Comparison of ENCODE assay signal across 21 cellular contexts in genomic region chr10:95350830-95351228, GRCh38.
DNase-seq lines count a peak whose midpoint lies in the region; ATAC-seq, FAIRE-seq and TF ChIP-seq lines count a peak whose summit lies in the region.
"Had no signal": no experiment of that assay in that cellular context is flagged by ENCODE, and none has a peak within 500 bp of the region (broad histone marks: within the 10 kb centered on the region; RNA-seq: fewer than 3 reads in every experiment).

No MANE protein-coding gene starts in this region.

- H3K27me3 ChIP-seq in spleen (replicated peaks in 1 of 7) = no peaks in the 10 kb centered on the region
- H3K27me3 ChIP-seq: brain microvascular endothelial cell had no signal

- peaks cover 12% of the 10 kb centered on the region for H3K27me3 Mint-ChIP-seq in osteocyte (ENCODE audit: unreplicated experiment)
- no peaks in the 10 kb centered on the region for H3K27me3 Mint-ChIP-seq in activated T-cell treated with anti-CD3 and anti-CD28 coated beads, Interleukin-2, amount 50 U/mL, for 4 hours (ENCODE audit: low read depth)
- H3K27me3 Mint-ChIP-seq: activated naive CD4-positive, alpha-beta T cell treated with anti-CD3 and anti-CD28 coated beads, Interleukin-2, amount 50 U/mL, for 24 hours had no signal

- H3K9me3 ChIP-seq in kidney (ENCODE audit: control insufficient read depth in 1 of 2, low read length in 2 of 2) (no peaks in the 10 kb centered on the region), spleen (no peaks in the 10 kb centered on the region)

- H3K9ac ChIP-seq in kidney (ENCODE audit: low read length in 2 of 2) = no peak overlapping the region
- H3K9ac ChIP-seq: KMS-11 had no signal

- WGBS in spleen, 5 donors = 64 to 85% (median 80%) methylated on average over 2 of the region's 2 CpGs

- peaks cover 2 to 15% of the 10 kb centered on the region in 2 donors for H3K36me3 ChIP-seq in kidney (ENCODE audit: control insufficient read depth in 1 of 2, insufficient read depth in 2 of 2, low read length in 2 of 2)
- H3K36me3 ChIP-seq in spleen = peaks cover 0 to 2% (median 0%) of the 10 kb centered on the region in 6 donors
- H3K36me3 ChIP-seq: brain microvascular endothelial cell had no signal

- H3K27ac Mint-ChIP-seq in osteocyte (ENCODE audit: unreplicated experiment) = no peak overlapping the region
- H3K27ac Mint-ChIP-seq: activated CD4-positive, alpha-beta T cell treated with anti-CD3 and anti-CD28 coated beads, Interleukin-2, amount 10 ng/mL, durations not matched to agents 24 days and 14 days; activated naive CD4-positive, alpha-beta T cell treated with anti-CD3 and anti-CD28 coated beads, Interleukin-2, amount 50 U/mL, for 24 hours had no signal

- H3K36me3 Mint-ChIP-seq in osteocyte (ENCODE audit: unreplicated experiment) = no peaks in the 10 kb centered on the region
- H3K36me3 Mint-ChIP-seq in activated T-cell treated with anti-CD3 and anti-CD28 coated beads, Interleukin-2, amount 50 U/mL, for 4 hours (ENCODE audit: insufficient read depth) = no peaks in the 10 kb centered on the region
- H3K36me3 Mint-ChIP-seq: activated naive CD4-positive, alpha-beta T cell treated with anti-CD3 and anti-CD28 coated beads, Interleukin-2, amount 50 U/mL, for 24 hours had no signal

- peak; percentile 79 for DNase-seq in G401 (ENCODE audit: low spot score)
- peak; percentile 90 for DNase-seq in epithelial cell of esophagus (ENCODE audit: low read depth)
- DNase-seq in kidney = peak; percentile 75
- DNase-seq in spleen = no peak
- DNase-seq in osteocyte (ENCODE audit: extremely low spot score, unreplicated experiment) = no peak
- DNase-seq in NCI-H2081 treated with DMSO at 0.1 percent for 48 hours (lab: John Stamatoyannopoulos, UW) = no peak
- DNase-seq in activated T-cell treated with anti-CD3 and anti-CD28 coated beads, Interleukin-2, amount 50 U/mL, for 4 hours = no peak
- DNase-seq: ACHN; activated CD4-positive, alpha-beta T cell treated with anti-CD3 and anti-CD28 coated beads, Interleukin-2, amount 10 ng/mL, durations not matched to agents 24 days and 14 days; activated T-cell treated with anti-CD3 and anti-CD28 coated beads for 4 hours; brain microvascular endothelial cell; NCI-H1048; NCI-H2107; NCI-H774; SW 1271 had no signal

- in situ Hi-C loops in G401 (cut with HindIII; ENCODE audit: low sequenced_read_pairs) = no loop called here

- no peak overlapping the region for H3K4me3 Mint-ChIP-seq in osteocyte (ENCODE audit: unreplicated experiment)
- no peak overlapping the region for H3K4me3 Mint-ChIP-seq in activated T-cell treated with anti-CD3 and anti-CD28 coated beads, Interleukin-2, amount 50 U/mL, for 4 hours
- H3K4me3 Mint-ChIP-seq: activated CD4-positive, alpha-beta T cell treated with anti-CD3 and anti-CD28 coated beads, Interleukin-2, amount 10 ng/mL, durations not matched to agents 24 days and 14 days; activated naive CD4-positive, alpha-beta T cell treated with anti-CD3 and anti-CD28 coated beads, Interleukin-2, amount 50 U/mL, for 24 hours had no signal

- intact Hi-C loops in kidney (cut with DNase I) = no loop called here
- intact Hi-C loops in spleen (cut with DNase I; ENCODE audit: low total_unique reads) = no loop called here

- FAIRE-seq in kidney (lab: Jason Lieb, UNC) = no peak
- FAIRE-seq: TTC549, urothelium cell line had no signal

- H3K4me3 ChIP-seq in epithelial cell of esophagus (ENCODE audit: low read length) (no peak overlapping the region), kidney (ENCODE audit: low read length in 2 of 2) (no peak overlapping the region), spleen (no peak overlapping the region)
- H3K4me3 ChIP-seq: smooth muscle cell had no signal

- H3K4me1 Mint-ChIP-seq in osteocyte (ENCODE audit: unreplicated experiment) = no peaks in the 10 kb centered on the region
- no peaks in the 10 kb centered on the region for H3K4me1 Mint-ChIP-seq in activated T-cell treated with anti-CD3 and anti-CD28 coated beads, Interleukin-2, amount 50 U/mL, for 4 hours (ENCODE audit: low read depth)
- H3K4me1 Mint-ChIP-seq: activated CD4-positive, alpha-beta T cell treated with anti-CD3 and anti-CD28 coated beads, Interleukin-2, amount 10 ng/mL, durations not matched to agents 24 days and 14 days; activated naive CD4-positive, alpha-beta T cell treated with anti-CD3 and anti-CD28 coated beads, Interleukin-2, amount 50 U/mL, for 24 hours had no signal

- no peaks in the 10 kb centered on the region for H3K4me1 ChIP-seq in kidney (ENCODE audit: control insufficient read depth in 1 of 2, insufficient read depth in 1 of 2, low read depth in 1 of 2, low read length in 2 of 2)
- H3K4me1 ChIP-seq in spleen = peaks cover 6 to 29% (median 13%) of the 10 kb centered on the region in 6 donors

- TF ChIP-seq POLR2A in spleen (IDR thresholded peaks at IDR 0.05) = no peak

- TF ChIP-seq CTCF in epithelial cell of esophagus (IDR thresholded peaks at IDR 0.05; ENCODE audit: insufficient read depth, low read depth, low read length, missing control alignments) = no peak
- TF ChIP-seq CTCF in kidney (IDR thresholded peaks at IDR 0.05; ENCODE audit: borderline replicate concordance, extremely low read depth, insufficient read depth) = no peak
- TF ChIP-seq CTCF in spleen (IDR thresholded peaks at IDR 0.05 in 8 of 11, conservative IDR thresholded peaks at IDR 0.05 in 3 of 11) = no peak
- TF ChIP-seq CTCF in osteocyte (IDR thresholded peaks at IDR 0.05) = no peak

- no peak for ATAC-seq in HG03025 (IDR thresholded peaks at IDR 0.05; ENCODE audit: low FRiP score, unreplicated experiment)
- no peak for ATAC-seq in activated T-cell treated with anti-CD3 and anti-CD28 coated beads, Interleukin-2, amount 50 U/mL, for 4 hours

- no peaks in the 10 kb centered on the region for H3K9me3 Mint-ChIP-seq in osteocyte (ENCODE audit: unreplicated experiment)
- no peaks in the 10 kb centered on the region for H3K9me3 Mint-ChIP-seq in activated T-cell treated with anti-CD3 and anti-CD28 coated beads, Interleukin-2, amount 50 U/mL, for 4 hours
- H3K9me3 Mint-ChIP-seq: activated CD4-positive, alpha-beta T cell treated with anti-CD3 and anti-CD28 coated beads, Interleukin-2, amount 10 ng/mL, durations not matched to agents 24 days and 14 days; activated naive CD4-positive, alpha-beta T cell treated with anti-CD3 and anti-CD28 coated beads, Interleukin-2, amount 50 U/mL, for 24 hours had no signal

- H3K27ac ChIP-seq in kidney (ENCODE audit: low read depth in 2 of 2, low read length in 2 of 2) (no peak overlapping the region), spleen (peak overlapping the region in 5 of 8 donors; percentile 51 to 69 (median 58))
- H3K27ac ChIP-seq: brain microvascular endothelial cell, KMS-11 had no signal

Comparison
In these comparisons a context has a peak if more than half of its experiments do, and no peak if none do; other contexts are left out.
1. DNase-seq: peak in G401 (single experiment), epithelial cell of esophagus (single experiment) and kidney (single experiment); none in spleen (single experiment), osteocyte (single experiment), NCI-H2081 treated with DMSO at 0.1 percent for 48 hours (single experiment) and activated T-cell treated with anti-CD3 and anti-CD28 coated beads, Interleukin-2, amount 50 U/mL, for 4 hours (single experiment).
2. H3K27ac ChIP-seq: peak in spleen (5 of 8); none in kidney (0 of 2).